25 cellular contexts compared by ENCODE assay signal in genomic region chr1:30321216-30321910, GRCh38.
DNase-seq lines count a peak whose midpoint lies in the region; ATAC-seq and TF ChIP-seq lines count a peak whose summit lies in the region.
"Had no signal": no experiment of that assay in that cellular context is flagged by ENCODE, and none has a peak within 500 bp of the region (broad histone marks: within the 10 kb centered on the region; RNA-seq: fewer than 3 reads in every experiment).

No MANE protein-coding gene starts in this region.

- peaks cover 93% of the 10 kb centered on the region for H3K4me1 ChIP-seq in BLaER1
- H3K4me1 ChIP-seq: parathyroid adenoma, suprapubic skin had no signal

- 0 out of 2 replicates have a peak overlapping the region, but pooled peaks have one; percentile 7 for H3K9ac ChIP-seq in BLaER1
- H3K9ac ChIP-seq: parathyroid adenoma had no signal

- H3K4me3 ChIP-seq in BLaER1 (no peak overlapping the region), H7 (ENCODE audit: insufficient read depth, low read depth, low read length) (no peak overlapping the region)
- H3K4me3 ChIP-seq: suprapubic skin had no signal

- H3K36me3 ChIP-seq in BLaER1 (no peaks in the 10 kb centered on the region), H7 (replicated peaks; ENCODE audit: control insufficient read depth, insufficient read depth, low read length) (no peaks in the 10 kb centered on the region)
- H3K36me3 ChIP-seq: suprapubic skin had no signal

- H3K27ac ChIP-seq in BLaER1, result peak overlapping the region; percentile 44; the same call in 1 of the 2 replicates
- H3K27ac ChIP-seq: epithelial cell of prostate, parathyroid adenoma, suprapubic skin had no signal

- in situ Hi-C loops in GM13976 (cut with MboI; ENCODE audit: low sequenced_read_pairs, unreplicated experiment), result no loop called here

- DNase-seq in H7 (peak; percentile 27), NCI-H748 treated with DMSO at 0.1 percent for 48 hours (lab: John Stamatoyannopoulos, UW) (peak; percentile 22), left kidney (ENCODE audit: low read depth, low spot score) (peak; percentile 32), T-helper 9 cell (no peak), activated T-cell treated with anti-CD3 and anti-CD28 coated beads for 4 hours (no peak), GM13976 (ENCODE audit: low spot score) (no peak)
- DNase-seq: activated CD4-positive, CD25-positive, alpha-beta regulatory T cell treated with anti-CD3 and anti-CD28 coated beads, Interleukin-2, amount 50 U/mL, for 72 hours; CD4-positive, CD25-positive, alpha-beta regulatory T cell; central memory CD4-positive, alpha-beta T cell; DMS 273 treated with DMSO at 0.1 percent for 48 hours; GDM1; left ventricle myocardium superior; midbrain; MV-4-11; NCI-H82; T-cell had no signal

- H3K27me3 ChIP-seq in BLaER1 (no peaks in the 10 kb centered on the region), H7 (ENCODE audit: control insufficient read depth, insufficient read depth, low read length) (no peaks in the 10 kb centered on the region)

- H4K20me1 ChIP-seq in BLaER1, result no peaks in the 10 kb centered on the region

- TF ChIP-seq CTCF in GM13976 (IDR thresholded peaks at IDR 0.05; ENCODE audit: borderline replicate concordance, control extremely low read depth, extremely low read depth, insufficient read depth, missing control alignments), result no peak

- no peaks in the 10 kb centered on the region for H3K9me3 ChIP-seq in BLaER1
- H3K9me3 ChIP-seq: suprapubic skin had no signal

- peak overlapping the region; percentile 82 for H3K4me2 ChIP-seq in BLaER1

- ATAC-seq in HG02970 (IDR thresholded peaks at IDR 0.05; ENCODE audit: low FRiP score, unreplicated experiment), result no peak
- ATAC-seq: activated naive CD4-positive, alpha-beta T cell treated with anti-CD3 and anti-CD28 coated beads, Interleukin-2, amount 50 U/mL, for 72 hours; activated T-helper 17 cell treated with anti-CD3 and anti-CD28 coated beads, Interleukin-2, amount 50 U/mL, for 72 hours; HCT116; left ventricle myocardium superior; Right ventricle myocardium inferior; T-cell had no signal

Comparison
In these comparisons a context has a peak if more than half of its experiments do, and no peak if none do; other contexts are left out.
1. DNase-seq: peak in H7 (single experiment), NCI-H748 treated with DMSO at 0.1 percent for 48 hours (single experiment) and left kidney (single experiment); none in T-helper 9 cell (single experiment), activated T-cell treated with anti-CD3 and anti-CD28 coated beads for 4 hours (single experiment) and GM13976 (single experiment).